ENCODE assay signal across 28 cellular contexts in the genomic region with DNA sequence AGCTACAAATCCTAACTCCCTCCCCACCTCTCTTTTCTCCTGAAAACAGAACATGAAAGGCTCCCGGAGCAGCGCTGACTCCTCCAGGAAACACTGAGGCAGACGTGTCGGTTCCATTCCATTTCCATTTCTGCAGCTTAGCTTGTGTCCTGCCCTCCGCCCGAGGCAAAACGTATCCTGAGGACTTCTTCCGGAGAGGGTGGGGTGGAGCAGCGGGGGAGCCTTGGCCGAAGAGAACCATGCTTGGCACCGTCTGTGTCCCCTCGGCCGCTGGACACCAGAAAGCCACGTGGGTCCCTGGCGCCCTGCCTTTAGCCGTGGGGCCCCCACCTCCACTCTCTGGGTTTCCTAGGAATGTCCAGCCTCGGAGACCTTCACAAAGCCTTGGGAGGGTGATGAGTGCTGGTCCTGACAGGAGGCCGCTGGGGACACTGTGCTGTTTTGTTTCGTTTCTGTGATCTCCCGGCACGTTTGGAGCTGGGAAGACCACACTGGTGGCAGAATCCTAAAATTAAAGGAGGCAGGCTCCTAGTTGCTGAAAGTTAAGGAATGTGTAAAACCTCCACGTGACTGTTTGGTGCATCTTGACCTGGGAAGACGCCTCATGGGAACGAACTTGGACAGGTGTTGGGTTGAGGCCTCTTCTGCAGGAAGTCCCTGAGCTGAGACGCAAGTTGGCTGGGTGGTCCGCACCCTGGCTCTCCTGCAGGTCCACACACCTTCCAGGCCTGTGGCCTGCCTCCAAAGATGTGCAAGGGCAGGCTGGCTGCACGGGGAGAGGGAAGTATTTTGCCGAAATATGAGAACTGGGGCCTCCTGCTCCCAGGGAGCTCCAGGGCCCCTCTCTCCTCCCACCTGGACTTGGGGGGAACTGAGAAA. TPM values are rescaled to one million over a fixed set of nuclear protein-coding genes. Genes with fewer than 3 reads are reported as not detected.
DNase-seq lines count a peak whose midpoint lies in the region; ATAC-seq and TF ChIP-seq lines count a peak whose summit lies in the region.
"Had no signal": no experiment of that assay in that cellular context is flagged by ENCODE, and none has a peak within 500 bp of the region (broad histone marks: within the 10 kb centered on the region; RNA-seq: fewer than 3 reads in every experiment).

No MANE protein-coding gene starts in this region.

- H3K27ac Mint-ChIP-seq in MCF 10A (ENCODE audit: low read depth, unreplicated experiment): no peak overlapping the region
- H3K27ac Mint-ChIP-seq: activated CD4-positive, alpha-beta T cell treated with anti-CD3 and anti-CD28 coated beads for 36 hours; neural progenitor cell; T-cell had no signal

- CTCF ChIA-PET in MCF 10A (lab: Yijun Ruan, JAX): interaction anchor here (0.8 kb wide), 1 partner anchor 169 kb away, joined by 4 read pairs; no protein-coding TSS in a partner anchor

- DNase-seq in breast epithelium (ENCODE audit: low spot score in 2 of 2) (no peak), MCF 10A (ENCODE audit: unreplicated experiment) (no peak), ascending aorta (ENCODE audit: low spot score in 2 of 2) (no peak), substantia nigra (lab: John Stamatoyannopoulos, UW) (peak in 30 of 49 donors; percentile 28 to 82 (median 53)), NCI-H524 treated with DMSO at 0.1 percent for 48 hours (lab: John Stamatoyannopoulos, UW) (no peak)
- DNase-seq: ACHN; activated CD4-positive, alpha-beta T cell treated with anti-CD3 and anti-CD28 coated beads for 36 hours; activated effector memory CD4-positive, alpha-beta T cell treated with anti-CD3 and anti-CD28 coated beads, Interleukin-2, amount 50 U/mL, for 16 hours; adrenal gland; effector memory CD4-positive, alpha-beta T cell; GM23248; left lung; mucosa of descending colon; NCI-H146; NCI-H774; SHP77; stimulated activated CD4-positive, alpha-beta T cell treated with anti-CD3 and anti-CD28 coated beads, Interleukin-4, amount 100 ng/mL, for 24 hours; T-cell had no signal

- no peak overlapping the region for H3K4me3 Mint-ChIP-seq in MCF 10A (ENCODE audit: unreplicated experiment)
- H3K4me3 Mint-ChIP-seq: activated CD4-positive, alpha-beta T cell treated with anti-CD3 and anti-CD28 coated beads for 36 hours; central memory CD8-positive, alpha-beta T cell; neural progenitor cell; T-cell had no signal

- H3K4me3 ChIP-seq in breast epithelium: no peak overlapping the region
- H3K4me3 ChIP-seq in ascending aorta: no peak overlapping the region
- H3K4me3 ChIP-seq: adrenal gland, esophagus muscularis mucosa, gastroesophageal sphincter, GM23248, K562, left lung, mucosa of descending colon, neural progenitor cell, smooth muscle cell had no signal

- TF ChIP-seq POLR2A in breast epithelium (IDR thresholded peaks at IDR 0.05): no peak

- H3K27me3 ChIP-seq in breast epithelium (no peaks in the 10 kb centered on the region), ascending aorta (no peaks in the 10 kb centered on the region), layer of hippocampus (ENCODE audit: control insufficient read depth, insufficient read depth, low read length) (no peaks in the 10 kb centered on the region)
- H3K27me3 ChIP-seq: adrenal gland, esophagus muscularis mucosa, gastroesophageal sphincter, left lung, neural progenitor cell had no signal

- no peaks in the 10 kb centered on the region for H3K9me3 Mint-ChIP-seq in MCF 10A (ENCODE audit: unreplicated experiment)
- H3K9me3 Mint-ChIP-seq: central memory CD8-positive, alpha-beta T cell; neural progenitor cell; T-cell had no signal

- intact Hi-C loops in breast epithelium (cut with DNase I; ENCODE audit: low total_unique reads) (no loop called here), MCF 10A (cut with micrococcal nuclease) (no loop called here), ascending aorta (cut with DNase I) (no loop called here)

- POLR2A ChIA-PET in MCF 10A (lab: Yijun Ruan, JAX): interaction anchor here (0.7 to 1.3 kb wide), 2 partner anchors 13 to 70 kb away, joined by 3 read pairs; no protein-coding TSS in a partner anchor

- H3K36me3 ChIP-seq in breast epithelium (peaks cover 3% of the 10 kb centered on the region), ascending aorta (peaks cover 75 to 91% of the 10 kb centered on the region in 2 donors)

- H3K27ac ChIP-seq in breast epithelium (peak overlapping the region; percentile 33 to 41), ascending aorta (peak overlapping the region; percentile 2 to 66), layer of hippocampus (ENCODE audit: low read depth, low read length) (peak overlapping the region; percentile 10), substantia nigra (ENCODE audit: low read depth, low read length, poor library complexity, severe bottlenecking) (no peak overlapping the region)
- H3K27ac ChIP-seq: adrenal gland, C4-2B, esophagus muscularis mucosa, gastroesophageal sphincter, GM23248, neural progenitor cell had no signal

- BruUV-seq in MCF 10A (replicated peaks; lab: Mats Ljungman, UMichigan): no TSS peak

- TF ChIP-seq CTCF in breast epithelium (IDR thresholded peaks at IDR 0.05) (no peak), MCF 10A (IDR thresholded peaks at IDR 0.05; ENCODE audit: unreplicated experiment) (no peak), ascending aorta (IDR thresholded peaks at IDR 0.05) (no peak)

- peaks cover 39% of the 10 kb centered on the region for H3K36me3 Mint-ChIP-seq in MCF 10A (ENCODE audit: insufficient read depth, unreplicated experiment)

- H3K4me1 ChIP-seq in breast epithelium (no peaks in the 10 kb centered on the region), ascending aorta (peaks cover 0 to under 1% of the 10 kb centered on the region in 2 donors)
- H3K4me1 ChIP-seq: adrenal gland, esophagus muscularis mucosa, gastroesophageal sphincter, neural progenitor cell had no signal

- H3K27me3 Mint-ChIP-seq in MCF 10A (ENCODE audit: insufficient read depth, unreplicated experiment): no peaks in the 10 kb centered on the region
- H3K27me3 Mint-ChIP-seq: activated CD4-positive, alpha-beta T cell treated with anti-CD3 and anti-CD28 coated beads for 36 hours; central memory CD8-positive, alpha-beta T cell; T-cell had no signal

- no peaks in the 10 kb centered on the region for H3K9me3 ChIP-seq in breast epithelium
- no peaks in the 10 kb centered on the region for H3K9me3 ChIP-seq in ascending aorta
- H3K9me3 ChIP-seq: adrenal gland, esophagus muscularis mucosa, gastroesophageal sphincter, left lung, mucosa of descending colon had no signal

- ATAC-seq in HG03521 (IDR thresholded peaks at IDR 0.05; ENCODE audit: unreplicated experiment): no peak
- no peak for ATAC-seq in activated CD4-positive, CD25-positive, alpha-beta regulatory T cell treated with anti-CD3 and anti-CD28 coated beads, Interleukin-2, amount 50 U/mL, for 24 hours
- ATAC-seq: activated CD4-positive, alpha-beta T cell treated with anti-CD3 and anti-CD28 coated beads for 36 hours; gastroesophageal sphincter; K562; left lung; mucosa of descending colon; T-cell had no signal

- H3K4me1 Mint-ChIP-seq in MCF 10A (ENCODE audit: insufficient read depth, unreplicated experiment): no peaks in the 10 kb centered on the region
- H3K4me1 Mint-ChIP-seq: central memory CD8-positive, alpha-beta T cell; neural progenitor cell had no signal

RNA-seq across cellular contexts. Expression of a gene that starts 30.4 kb away (rescaled TPM):
- total RNA-seq in breast epithelium (100 to 1,000 TPM in 2 of 3 donors, 10 to 100 TPM in 1; 94.8 to 240 (median 144) TPM), MCF 10A (2022) (15.8 and 17.8 TPM in 2 replicates), ascending aorta (68.0 TPM)

Comparison
In these comparisons a context has a peak if more than half of its experiments do, and no peak if none do; other contexts are left out.
1. DNase-seq: peak in substantia nigra (30 of 49); none in breast epithelium (0 of 2), MCF 10A (single experiment), ascending aorta (0 of 2) and NCI-H524 treated with DMSO at 0.1 percent for 48 hours (single experiment).